In genomic region chr19:17471410-17472125, GRCh38 we compare ENCODE assay signal across 9 cellular contexts. TPM values are rescaled to one million over a fixed set of nuclear protein-coding genes. Genes with fewer than 3 reads are reported as not detected.
DNase-seq lines count a peak whose midpoint lies in the region; ATAC-seq and TF ChIP-seq lines count a peak whose summit lies in the region.
"Had no signal": no experiment of that assay in that cellular context is flagged by ENCODE, and none has a peak within 500 bp of the region (broad histone marks: within the 10 kb centered on the region; RNA-seq: fewer than 3 reads in every experiment).

No MANE protein-coding gene starts in this region.

- 36 to 37% methylated on average over 12 of the region's 12 CpGs for whole genome bisulfite sequencing in GM23248 (ENCODE audit: low coverage in 1 of 2, low lambda C conversion rate in 2 of 2, missing lambda C conversion rate in 2 of 2), 2 experiments
- WGBS in esophagus muscularis mucosa, result 74% methylated on average over 11 of the region's 12 CpGs
- 68 to 70% (median 69%) methylated on average over 12 of the region's 12 CpGs for whole genome bisulfite sequencing in psoas muscle, 3 donors

- TF ChIP-seq EP300 in esophagus muscularis mucosa (IDR thresholded peaks at IDR 0.05), result no peak

- H3K4me3 ChIP-seq in GM23248 (peak overlapping the region; percentile 72), esophagus muscularis mucosa (peak overlapping the region; percentile 63 to 94 (median 75)), psoas muscle (peak overlapping the region; percentile 88)

- peak overlapping the region; percentile 79 for H3K9ac ChIP-seq in GM23248

- peak overlapping the region; percentile 96 for H3K4me2 ChIP-seq in GM23248 (ENCODE audit: unreplicated experiment)

- peaks cover 59% of the 10 kb centered on the region for H3K79me2 ChIP-seq in GM23248 (ENCODE audit: insufficient read depth)

- ATAC-seq in psoas muscle (no peak), GM18873 (IDR thresholded peaks at IDR 0.05; ENCODE audit: low FRiP score, unreplicated experiment) (no peak)

- H3F3A ChIP-seq in GM23248 (ENCODE audit: insufficient read depth), result peaks cover 15% of the 10 kb centered on the region; the same call in 1 of the 2 replicates

- H3K4me1 ChIP-seq in GM23248 (ENCODE audit: insufficient read depth), result peaks cover 41% of the 10 kb centered on the region
- H3K4me1 ChIP-seq in esophagus muscularis mucosa, result peaks cover 39 to 70% (median 56%) of the 10 kb centered on the region in 4 donors
- peaks cover 37% of the 10 kb centered on the region for H3K4me1 ChIP-seq in psoas muscle

- H3K27me3 ChIP-seq in GM23248 (replicated peaks; ENCODE audit: insufficient read depth) (no peaks in the 10 kb centered on the region), esophagus muscularis mucosa (no peaks in the 10 kb centered on the region), psoas muscle (ENCODE audit: insufficient read depth in 3 of 3, low read length in 2 of 3) (no peaks in the 10 kb centered on the region)

- H4K20me1 ChIP-seq in GM23248 (ENCODE audit: insufficient read depth), result no peaks in the 10 kb centered on the region

- H3K36me3 ChIP-seq in GM23248 (ENCODE audit: low read depth), result no peaks in the 10 kb centered on the region
- H3K36me3 ChIP-seq in esophagus muscularis mucosa, result peaks cover 0 to 4% (median 0%) of the 10 kb centered on the region in 4 donors
- H3K36me3 ChIP-seq in psoas muscle (ENCODE audit: insufficient read depth in 1 of 2, low read depth in 1 of 2), result peaks cover 0 to 4% of the 10 kb centered on the region in 2 donors

- no peaks in the 10 kb centered on the region for H3K9me3 ChIP-seq in GM23248 (ENCODE audit: low read depth)
- H3K9me3 ChIP-seq in esophagus muscularis mucosa, result no peaks in the 10 kb centered on the region
- H3K9me3 ChIP-seq in psoas muscle, result no peaks in the 10 kb centered on the region

- no peak overlapping the region for H2AFZ ChIP-seq in GM23248

- intact Hi-C loops in esophagus muscularis mucosa (cut with DNase I), result no loop called here
- intact Hi-C loops in psoas muscle (cut with DNase I), result no loop called here

- no peak for TF ChIP-seq POLR2A in esophagus muscularis mucosa (IDR thresholded peaks at IDR 0.05; ENCODE audit: low read depth)

- in situ Hi-C loops in GM23248 (cut with MboI), result no loop called here

- H3K27ac ChIP-seq in GM23248 (no peak overlapping the region), esophagus muscularis mucosa (replicated peaks in 1 of 4) (peak overlapping the region; percentile 87 to 94 (median 92)), psoas muscle (peak overlapping the region; percentile 93)

- no peaks in the 10 kb centered on the region for H3K9me2 ChIP-seq in GM23248 (ENCODE audit: insufficient read depth)

- TF ChIP-seq CTCF in esophagus muscularis mucosa (IDR thresholded peaks at IDR 0.05) (no peak), psoas muscle (IDR thresholded peaks at IDR 0.05) (no peak)

- DNase-seq in GM23248 (no peak), RPMI8226 (peak; percentile 15), esophagus muscularis mucosa (ENCODE audit: extremely low spot score) (no peak), psoas muscle (no peak), OCI-M1 (lab: John Stamatoyannopoulos, UW) (no peak), HuH-7 (ENCODE audit: low spot score) (no peak)
- no peak for DNase-seq in stimulated activated CD4-positive, alpha-beta T cell treated with anti-CD3 and anti-CD28 coated beads, Interleukin-12 subunit alpha, Interleukin-12 subunit beta, amount 100 ng/mL, for 4 hours
- DNase-seq: NCI-H1092 had no signal

RNA-seq across cellular contexts. Expression of gene SLC27A1, which starts 1.2 kb away (rescaled TPM):
- total RNA-seq in GM23248 (2014; rRNA removed; shearing (Covaris generic)), result 30.0 and 34.0 TPM in 2 replicates
- polyA plus RNA-seq in GM23248 (2016; fragmentation: Nextera tagmentation; extraction: Ambion mirVana), result 20.4 and 21.9 TPM in 2 replicates
- 10 to 100 TPM; 15.9 to 26.1 (median 19.4) TPM for total RNA-seq in esophagus muscularis mucosa
- total RNA-seq in psoas muscle, result 10 to 100 TPM; 18.4 to 40.1 (median 27.9) TPM
- polyA plus RNA-seq in psoas muscle, result 10 to 100 TPM; 11.8 to 30.6 (median 24.1) TPM

RNA-seq across cellular contexts. Expression of gene NXNL1, which starts 10.8 kb away (rescaled TPM):
- not detected in 2 replicates for total RNA-seq in GM23248 (2014; rRNA removed; shearing (Covaris generic))
- polyA plus RNA-seq in GM23248 (2016; fragmentation: Nextera tagmentation; extraction: Ambion mirVana) (not detected in 2 replicates), psoas muscle (under 1 TPM in 2 of 3 donors, not detected in 1; 0.14 to 0.64 TPM)
- total RNA-seq in esophagus muscularis mucosa (not detected), psoas muscle (1 to 10 TPM in 1 of 4 donors, under 1 TPM in 3; 0.43 to 1.0 (median 0.72) TPM)

RNA-seq across cellular contexts. Expression of gene TMEM221, which starts 23.1 kb away (rescaled TPM):
- 0.22 TPM in 1 of 2 replicates, not detected in the other for total RNA-seq in GM23248 (2014; rRNA removed; shearing (Covaris generic))
- polyA plus RNA-seq in GM23248 (2016; fragmentation: Nextera tagmentation; extraction: Ambion mirVana) (0.30 TPM in 1 of 2 replicates, not detected in the other), psoas muscle (under 1 TPM in 2 of 3 donors, not detected in 1; 0.04 to 0.25 TPM)
- total RNA-seq in esophagus muscularis mucosa (under 1 TPM in 2 of 4 donors, not detected in 2; 0.26 to 0.75 TPM), psoas muscle (under 1 TPM in 1 of 4 donors, not detected in 3; 0.39 TPM)

RNA-seq across cellular contexts. Expression of gene PGLS, which starts 39.9 kb away (rescaled TPM):
- 96.0 and 125 TPM in 2 replicates for total RNA-seq in GM23248 (2014; rRNA removed; shearing (Covaris generic))
- polyA plus RNA-seq in GM23248 (2016; fragmentation: Nextera tagmentation; extraction: Ambion mirVana) (135 and 140 TPM in 2 replicates), psoas muscle (10 to 100 TPM; 11.7 to 53.5 (median 18.3) TPM)
- total RNA-seq in esophagus muscularis mucosa (10 to 100 TPM; 39.0 to 75.5 (median 49.9) TPM), psoas muscle (10 to 100 TPM; 14.8 to 17.3 (median 16.3) TPM)

RNA-seq across cellular contexts. Expression of gene MVB12A, which starts 51.7 kb away (rescaled TPM):
- 68.3 and 73.9 TPM in 2 replicates for total RNA-seq in GM23248 (2014; rRNA removed; shearing (Covaris generic))
- polyA plus RNA-seq in GM23248 (2016; fragmentation: Nextera tagmentation; extraction: Ambion mirVana) (49.6 and 55.3 TPM in 2 replicates), psoas muscle (10 to 100 TPM; 29.4 to 79.7 (median 43.1) TPM)
- total RNA-seq in esophagus muscularis mucosa (10 to 100 TPM; 24.5 to 66.1 (median 56.1) TPM), psoas muscle (10 to 100 TPM; 15.6 to 23.7 (median 18.9) TPM)
